In genomic region chr4:52592287-52592686, GRCh38 we compare ENCODE assay signal across 18 cellular contexts.
A peak's percentile ranks its signal among the peaks of the same experiment; 100 is the strongest.
DNase-seq lines count a peak whose midpoint lies in the region; ATAC-seq and TF ChIP-seq lines count a peak whose summit lies in the region.
"Had no signal": no experiment of that assay in that cellular context is flagged by ENCODE, and none has a peak within 500 bp of the region (broad histone marks: within the 10 kb centered on the region; RNA-seq: fewer than 3 reads in every experiment).

No MANE protein-coding gene starts in this region.

- H3K36me3 ChIP-seq in GM23248 (ENCODE audit: low read depth) (no peaks in the 10 kb centered on the region), IMR-90 (ENCODE audit: control insufficient read depth, insufficient read depth, low read length) (peaks cover 14% of the 10 kb centered on the region)

- CTCF ChIA-PET in IMR-90 (lab: Yijun Ruan, JAX) (no interaction called here), WTC11 (lab: Charles Lee) (interaction anchor here (1.8 kb wide), 1 partner anchor 47 kb away, joined by 5 read pairs; no protein-coding TSS in a partner anchor)

- ATAC-seq in IMR-90 (ENCODE audit: low read depth) (no peak), WTC11 (no peak; the same call in 1 of the 2 replicates), GM18909 (IDR thresholded peaks at IDR 0.05; ENCODE audit: poor library complexity, unreplicated experiment) (no peak)
- ATAC-seq: A549 had no signal

- H3K56ac ChIP-seq in IMR-90 (ENCODE audit: extremely low read depth, insufficient read depth, low read length): no peak overlapping the region

- H4K20me1 ChIP-seq in GM23248 (ENCODE audit: insufficient read depth) (no peaks in the 10 kb centered on the region), IMR-90 (ENCODE audit: insufficient read depth, low read length) (no peaks in the 10 kb centered on the region)

- H4K5ac ChIP-seq in IMR-90 (ENCODE audit: low read depth, low read length): no peak overlapping the region

- H3K36me3 Mint-ChIP-seq in WTC11: peaks cover 35% of the 10 kb centered on the region

- WGBS in GM23248 (ENCODE audit: low coverage in 1 of 2, low lambda C conversion rate in 2 of 2, missing lambda C conversion rate in 2 of 2), 2 experiments: 58 to 65% methylated on average over 3 of the region's 3 CpGs
- WGBS in IMR-90 (ENCODE audit: extremely low coverage in 2 of 2, insufficient read length in 1 of 2), 2 experiments: 83% methylated on average over 1 of the region's 3 CpGs; no CpG with 5 or more reads in 1 of the 2 experiments

- H2BK120ac ChIP-seq in IMR-90 (ENCODE audit: low read depth, low read length): no peak overlapping the region

- dilution Hi-C loops in IMR-90 (cut with HindIII; ENCODE audit: low sequenced_read_pairs, unreplicated experiment): no loop called here

- in situ Hi-C loops in GM23248 (cut with MboI) (no loop called here), IMR-90 (cut with MboI; ENCODE audit: low sequenced_read_pairs) (no loop called here)

- BruUV-seq in IMR-90 (replicated peaks; lab: Mats Ljungman, UMichigan): no TSS peak

- H3K4me1 ChIP-seq in GM23248 (ENCODE audit: insufficient read depth) (peaks cover 16% of the 10 kb centered on the region), IMR-90 (ENCODE audit: control insufficient read depth, insufficient read depth, low read length) (peaks cover 17% of the 10 kb centered on the region)
- H3K4me1 ChIP-seq: A549, BE2C had no signal

- H2BK15ac ChIP-seq in IMR-90 (ENCODE audit: low read depth, low read length): no peak overlapping the region

- DNase-seq in GM23248 (peak; percentile 12), IMR-90 (no peak), WTC11 (ENCODE audit: low spot score) (no peak), fibroblast of villous mesenchyme (ENCODE audit: low read depth) (peak; percentile 34), T-helper 2 cell (no peak), SKM-1 treated with dmso at 0.1 percent for 144 hours (lab: John Stamatoyannopoulos, UW; ENCODE audit: unreplicated experiment) (no peak), hypothalamus (lab: John Stamatoyannopoulos, UW) (no peak)
- DNase-seq: BE2C; Caco-2; CD8-positive, alpha-beta memory T cell; DND-41; GDM1; HCEC 1CT had no signal

- H3K27me3 ChIP-seq in GM23248 (replicated peaks; ENCODE audit: insufficient read depth) (no peaks in the 10 kb centered on the region), IMR-90 (ENCODE audit: control insufficient read depth, insufficient read depth, low read length) (no peaks in the 10 kb centered on the region)
- H3K27me3 ChIP-seq: BE2C had no signal

- H3K4me3 Mint-ChIP-seq in WTC11: no peak overlapping the region
- H3K4me3 Mint-ChIP-seq: CD8-positive, alpha-beta memory T cell had no signal

- no peak overlapping the region for H3K4me3 ChIP-seq in GM23248
- H3K4me3 ChIP-seq in IMR-90 (ENCODE audit: insufficient read depth, low read depth, low read length): no peak overlapping the region
- H3K4me3 ChIP-seq in fibroblast of villous mesenchyme (ENCODE audit: low read depth, low read length): no peak overlapping the region
- H3K4me3 ChIP-seq: A549 had no signal

- H3K79me1 ChIP-seq in IMR-90 (ENCODE audit: low read depth in 1 of 2, low read length in 2 of 2): peaks cover 0 to 2% of the 10 kb centered on the region in 2 experiments; a peak in 1 of 4 replicates

- no peak overlapping the region for H3K14ac ChIP-seq in IMR-90 (replicated peaks; ENCODE audit: low read depth, low read length)

- no peaks in the 10 kb centered on the region for H3K9me2 ChIP-seq in GM23248 (ENCODE audit: insufficient read depth)

- H2AK5ac ChIP-seq in IMR-90 (ENCODE audit: low read depth, low read length): no peak overlapping the region

- POLR2A ChIA-PET in IMR-90 (lab: Charles Lee; ENCODE audit: unreplicated experiment): no interaction called here
- POLR2A ChIA-PET in WTC11 (lab: Charles Lee): interaction anchor here (1.5 kb wide), 1 partner anchor 120 kb away, joined by 4 read pairs; no protein-coding TSS in a partner anchor

- no peaks in the 10 kb centered on the region for H3K79me2 ChIP-seq in GM23248 (ENCODE audit: insufficient read depth)

- H3K9ac ChIP-seq in GM23248 (no peak overlapping the region), IMR-90 (ENCODE audit: low read depth, low read length) (no peak overlapping the region)
- H3K9ac ChIP-seq: KMS-11 had no signal

- peaks cover 20% of the 10 kb centered on the region for H3K4me1 Mint-ChIP-seq in WTC11
- H3K4me1 Mint-ChIP-seq: IgD-negative memory B cell had no signal

- no peak overlapping the region for H4K8ac ChIP-seq in IMR-90 (ENCODE audit: low read depth in 2 of 2, low read length in 2 of 2)

- H3K9me3 ChIP-seq in GM23248 (ENCODE audit: low read depth) (no peaks in the 10 kb centered on the region), IMR-90 (ENCODE audit: control insufficient read depth, insufficient read depth, low read length) (no peaks in the 10 kb centered on the region)
- H3K9me3 ChIP-seq: A549, BE2C, Caco-2 had no signal

- H3K27ac ChIP-seq in GM23248: no peak overlapping the region
- H3K27ac ChIP-seq in IMR-90 (ENCODE audit: insufficient read depth, low read length): no peak overlapping the region
- H3K27ac ChIP-seq: A549, C4-2B, KMS-11 had no signal

- no peak overlapping the region for H3K23ac ChIP-seq in IMR-90 (ENCODE audit: low read depth, low read length)

- peaks cover 16% of the 10 kb centered on the region for H3F3A ChIP-seq in GM23248 (ENCODE audit: insufficient read depth)

- H3K27ac Mint-ChIP-seq in WTC11: peak overlapping the region; percentile 14; the same call in 1 of the 2 replicates

- H3K4me2 ChIP-seq in GM23248 (ENCODE audit: unreplicated experiment) (no peak overlapping the region), IMR-90 (ENCODE audit: low read depth, low read length) (no peak overlapping the region)
- H3K4me2 ChIP-seq: A549, KMS-11 had no signal

- no peaks in the 10 kb centered on the region for H3K27me3 Mint-ChIP-seq in WTC11 (ENCODE audit: low read depth)
- H3K27me3 Mint-ChIP-seq: IgD-negative memory B cell had no signal

- H3K9me3 Mint-ChIP-seq in WTC11: no peaks in the 10 kb centered on the region
- H3K9me3 Mint-ChIP-seq: CD8-positive, alpha-beta memory T cell; IgD-negative memory B cell had no signal

- no peak overlapping the region for H3K18ac ChIP-seq in IMR-90 (ENCODE audit: low read depth, low read length)

- H4K91ac ChIP-seq in IMR-90 (ENCODE audit: insufficient read depth, low read depth, low read length): no peak overlapping the region

- H3K4ac ChIP-seq in IMR-90 (ENCODE audit: low read depth, low read length): no peak overlapping the region

- no peak overlapping the region for H2AK9ac ChIP-seq in IMR-90 (replicated peaks; ENCODE audit: low read depth, low read length, poor library complexity)

- TF ChIP-seq POLR2A in IMR-90 (IDR thresholded peaks at IDR 0.05; ENCODE audit: low read depth, low read length): no peak

- no peak overlapping the region for H2BK5ac ChIP-seq in IMR-90 (ENCODE audit: low read depth, low read length, poor library complexity, severe bottlenecking)

- H2BK20ac ChIP-seq in IMR-90 (ENCODE audit: low read depth, low read length): no peak overlapping the region

- H2AFZ ChIP-seq in GM23248 (no peak overlapping the region), IMR-90 (replicated peaks; ENCODE audit: low read length, poor library complexity) (no peak overlapping the region)

- no peak for TF ChIP-seq RAD21 in IMR-90 (IDR thresholded peaks at IDR 0.05; ENCODE audit: low read length)

- H3K9me1 ChIP-seq in IMR-90 (ENCODE audit: insufficient read depth, low read length): peaks cover 24% of the 10 kb centered on the region

- intact Hi-C loops in IMR-90 (cut with micrococcal nuclease): no loop called here

- TF ChIP-seq CTCF in IMR-90 (conservative IDR thresholded peaks at IDR 0.05; ENCODE audit: low read depth, low read length) (no peak), WTC11 (IDR thresholded peaks at IDR 0.05) (no peak), fibroblast of villous mesenchyme (IDR thresholded peaks at IDR 0.05; ENCODE audit: insufficient read depth, low read depth, low read length) (no peak)

TF ChIP-seq in IMR-90, 13 proteins besides CTCF, POLR2A, EP300 and RAD21:
- peak; percentile 74 for TF ChIP-seq CEBPB (IDR thresholded peaks at IDR 0.05; ENCODE audit: low read depth, low read length)
- no peak for TF ChIP-seq NFE2L2 (IDR thresholded peaks at IDR 0.05; ENCODE audit: low read depth, low read length)
- no peak for TF ChIP-seq MAZ (IDR thresholded peaks at IDR 0.05; ENCODE audit: borderline replicate concordance, low read depth, low read length)
- no peak for TF ChIP-seq MXI1 (IDR thresholded peaks at IDR 0.05; ENCODE audit: borderline replicate concordance, low read depth, low read length)
- TF ChIP-seq USF2 (IDR thresholded peaks at IDR 0.05; ENCODE audit: low read depth, low read length): no peak
- TF ChIP-seq FOS (IDR thresholded peaks at IDR 0.05; ENCODE audit: low read depth, low read length): no peak
TF ChIP-seq in IMR-90: peak in this region for 1.

TF ChIP-seq in WTC11, 78 proteins besides CTCF, POLR2A, EP300 and RAD21 (continues in another document):
- TF ChIP-seq ELF4 (CRISPR knock-in tag; IDR thresholded peaks at IDR 0.05; ENCODE audit: low read depth): no peak
- TF ChIP-seq ERG (CRISPR knock-in tag; IDR thresholded peaks at IDR 0.05): no peak
- no peak for TF ChIP-seq CREB1 (CRISPR knock-in tag; IDR thresholded peaks at IDR 0.05)
- TF ChIP-seq ETV6 (CRISPR knock-in tag; IDR thresholded peaks at IDR 0.05): no peak
- no peak for TF ChIP-seq FOXP4 (CRISPR knock-in tag; IDR thresholded peaks at IDR 0.05)

Comparison
In these comparisons a context has a peak if more than half of its experiments do, and no peak if none do; other contexts are left out.
1. DNase-seq: peak in GM23248 (single experiment) and fibroblast of villous mesenchyme (single experiment); none in IMR-90 (single experiment), WTC11 (single experiment), T-helper 2 cell (0 of 5), SKM-1 treated with dmso at 0.1 percent for 144 hours (single experiment) and hypothalamus (0 of 51).